Comparison of ENCODE assay signal across 8 cellular contexts in genomic region chr1:93078935-93079654, GRCh38. TPM values are rescaled to one million over a fixed set of nuclear protein-coding genes. Genes with fewer than 3 reads are reported as not detected.
DNase-seq lines count a peak whose midpoint lies in the region; ATAC-seq and TF ChIP-seq lines count a peak whose summit lies in the region.

Gene MTF2 (plus strand): TSS chr1:93079283. CDS start chr1:93079527, 244 bp downstream.

- CTCF ChIA-PET in activated CD4-positive, alpha-beta T cell treated with anti-CD3 and anti-CD28 coated beads, Interleukin-2, amount 10 ng/mL, durations not matched to agents 7 days and 5 days (lab: Charles Lee) = interaction anchor here (0.6 to 2.9 kb wide), 11 partner anchors 9 to 240 kb away, joined by 3 to 14 read pairs (median 4); no protein-coding TSS in a partner anchor

- H3K36me3 Mint-ChIP-seq in activated CD4-positive, alpha-beta T cell treated with anti-CD3 and anti-CD28 coated beads, Interleukin-2, amount 10 ng/mL, durations not matched to agents 7 days and 5 days (ENCODE audit: low read depth) = peaks cover 19% of the 10 kb centered on the region

- DNase-seq in NCI-H748 (lab: John Stamatoyannopoulos, UW; ENCODE audit: unreplicated experiment) = peak; percentile 97
- peak; percentile 95 for DNase-seq in activated CD4-positive, alpha-beta T cell treated with anti-CD3 and anti-CD28 coated beads, Interleukin-2, amount 10 ng/mL, durations not matched to agents 7 days and 5 days
- peak; percentile 94 for DNase-seq in dedifferentiated amniotic fluid mesenchymal stem cell (ENCODE audit: extremely low spot score)
- DNase-seq in left kidney (ENCODE audit: low read depth, low spot score) = peak; percentile 99
- DNase-seq in stimulated activated CD4-positive, alpha-beta T cell treated with anti-CD3 and anti-CD28 coated beads, Interleukin-1b, Interleukin-23, amount 100 ng/mL, for 48 hours = peak; percentile 96

- H3K9me3 Mint-ChIP-seq in activated CD4-positive, alpha-beta T cell treated with anti-CD3 and anti-CD28 coated beads, Interleukin-2, amount 10 ng/mL, durations not matched to agents 7 days and 5 days = peaks cover 3% of the 10 kb centered on the region

- H3K27ac Mint-ChIP-seq in activated CD4-positive, alpha-beta T cell treated with anti-CD3 and anti-CD28 coated beads, Interleukin-2, amount 10 ng/mL, durations not matched to agents 7 days and 5 days = peak within 1 kb of the TSS; percentile 99

- no peaks in the 10 kb centered on the region for H3K27me3 Mint-ChIP-seq in activated CD4-positive, alpha-beta T cell treated with anti-CD3 and anti-CD28 coated beads, Interleukin-2, amount 10 ng/mL, durations not matched to agents 7 days and 5 days

- POLR2A ChIA-PET in activated CD4-positive, alpha-beta T cell treated with anti-CD3 and anti-CD28 coated beads, Interleukin-2, amount 10 ng/mL, durations not matched to agents 7 days and 5 days (lab: Charles Lee) = interaction anchor here (0.6 to 1.1 kb wide), 7 partner anchors 22 to 266 kb away, joined by 3 to 9 read pairs (median 3); no protein-coding TSS in a partner anchor

- TF ChIP-seq CTCF in C4-2B (conservative IDR thresholded peaks at IDR 0.05) = no peak

- peaks cover 40% of the 10 kb centered on the region for H3K4me1 Mint-ChIP-seq in activated CD4-positive, alpha-beta T cell treated with anti-CD3 and anti-CD28 coated beads, Interleukin-2, amount 10 ng/mL, durations not matched to agents 7 days and 5 days

- ATAC-seq in GM19372 (IDR thresholded peaks at IDR 0.05; ENCODE audit: low read depth, unreplicated experiment) = peak; percentile 67
- peak; percentile 72 for ATAC-seq in HG03521 (IDR thresholded peaks at IDR 0.05; ENCODE audit: unreplicated experiment)

- H3K27ac ChIP-seq in C4-2B = peak within 1 kb of the TSS; percentile 90

- peak within 1 kb of the TSS; percentile 100 for H3K4me3 Mint-ChIP-seq in activated CD4-positive, alpha-beta T cell treated with anti-CD3 and anti-CD28 coated beads, Interleukin-2, amount 10 ng/mL, durations not matched to agents 7 days and 5 days

RNA-seq across cellular contexts. Expression of gene MTF2, which starts in this region (rescaled TPM):
- total RNA-seq in activated CD4-positive, alpha-beta T cell treated with anti-CD3 and anti-CD28 coated beads, Interleukin-2, amount 10 ng/mL, durations not matched to agents 7 days and 5 days = 10 to 100 TPM; 49.9 to 56.7 TPM

Comparison
In these comparisons a context has a peak if more than half of its experiments do, and no peak if none do; other contexts are left out.
1. Peak in every context shown above with its lines: DNase-seq, ATAC-seq and H3K27ac ChIP-seq.